Comparison of ENCODE assay signal across 19 cellular contexts in the genomic region with DNA sequence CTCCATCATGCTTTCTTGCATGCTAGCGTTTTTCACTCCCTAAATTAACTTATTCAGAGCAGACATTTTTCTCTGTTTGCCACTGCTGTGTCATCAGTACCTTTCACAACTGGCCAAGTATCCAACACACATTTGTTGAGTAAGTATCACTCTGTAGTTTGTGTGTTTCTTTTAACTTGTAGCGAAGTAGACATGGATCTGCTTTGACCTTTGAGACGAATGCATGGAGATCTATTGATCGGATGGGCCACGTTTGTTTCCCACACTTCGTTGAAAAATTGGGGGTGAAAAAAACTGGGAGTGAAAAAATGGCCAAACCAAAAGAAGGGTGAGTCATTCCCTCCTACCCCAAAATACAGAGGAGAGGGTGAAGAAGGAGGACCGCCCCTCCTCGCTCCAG.
"Had no signal": no experiment of that assay in that cellular context is flagged by ENCODE, and none has a peak within 500 bp of the region (broad histone marks: within the 10 kb centered on the region; RNA-seq: fewer than 3 reads in every experiment).

No MANE protein-coding gene starts in this region.

- H3K27ac ChIP-seq: esophagus squamous epithelium, gastroesophageal sphincter, ovary, right atrium auricular region, thyroid gland had no signal

- H3K4me3 Mint-ChIP-seq: naive thymus-derived CD4-positive, alpha-beta T cell; nephron progenitor cell; type B pancreatic cell had no signal

- DNase-seq: dermis blood vessel endothelial cell; esophagus squamous epithelium; foreskin fibroblast; glutamatergic neuron; islet precursor cell; mammary epithelial cell; naive thymus-derived CD4-positive, alpha-beta T cell; nephron progenitor cell; nucleus accumbens; ovary; small intestine; stimulated activated CD4-positive, alpha-beta T cell treated with anti-CD3 and anti-CD28 coated beads, Interleukin-2, amount 100 ng/mL, for 48 hours; stimulated activated naive CD4-positive, alpha-beta T cell treated with Interleukin-2 at 50 U/mL for 16 hours; thyroid gland had no signal

- H3K9me3 ChIP-seq: esophagus squamous epithelium, gastroesophageal sphincter, ovary, right atrium auricular region, thyroid gland had no signal

- H3K9me3 Mint-ChIP-seq: naive thymus-derived CD4-positive, alpha-beta T cell; nephron progenitor cell; type B pancreatic cell had no signal

- H3K36me3 Mint-ChIP-seq: type B pancreatic cell had no signal

- H3K4me3 ChIP-seq: esophagus squamous epithelium, gastroesophageal sphincter, ovary, right atrium auricular region, thyroid gland had no signal

- H3K36me3 ChIP-seq: esophagus squamous epithelium, gastroesophageal sphincter, ovary, right atrium auricular region, thyroid gland had no signal

- FAIRE-seq: small intestine, urothelium cell line had no signal

- H3K27me3 ChIP-seq: esophagus squamous epithelium, gastroesophageal sphincter, ovary, right atrium auricular region, thyroid gland had no signal

- H3K27me3 Mint-ChIP-seq: type B pancreatic cell had no signal

- ATAC-seq: gastroesophageal sphincter; left lobe of liver; naive thymus-derived CD4-positive, alpha-beta T cell had no signal

- H3K4me1 ChIP-seq: gastroesophageal sphincter, right atrium auricular region, thyroid gland had no signal

- H3K27ac Mint-ChIP-seq: naive thymus-derived CD4-positive, alpha-beta T cell; nephron progenitor cell; type B pancreatic cell had no signal
